ENCODE assay signal across 1 cellular context in the genomic region with DNA sequence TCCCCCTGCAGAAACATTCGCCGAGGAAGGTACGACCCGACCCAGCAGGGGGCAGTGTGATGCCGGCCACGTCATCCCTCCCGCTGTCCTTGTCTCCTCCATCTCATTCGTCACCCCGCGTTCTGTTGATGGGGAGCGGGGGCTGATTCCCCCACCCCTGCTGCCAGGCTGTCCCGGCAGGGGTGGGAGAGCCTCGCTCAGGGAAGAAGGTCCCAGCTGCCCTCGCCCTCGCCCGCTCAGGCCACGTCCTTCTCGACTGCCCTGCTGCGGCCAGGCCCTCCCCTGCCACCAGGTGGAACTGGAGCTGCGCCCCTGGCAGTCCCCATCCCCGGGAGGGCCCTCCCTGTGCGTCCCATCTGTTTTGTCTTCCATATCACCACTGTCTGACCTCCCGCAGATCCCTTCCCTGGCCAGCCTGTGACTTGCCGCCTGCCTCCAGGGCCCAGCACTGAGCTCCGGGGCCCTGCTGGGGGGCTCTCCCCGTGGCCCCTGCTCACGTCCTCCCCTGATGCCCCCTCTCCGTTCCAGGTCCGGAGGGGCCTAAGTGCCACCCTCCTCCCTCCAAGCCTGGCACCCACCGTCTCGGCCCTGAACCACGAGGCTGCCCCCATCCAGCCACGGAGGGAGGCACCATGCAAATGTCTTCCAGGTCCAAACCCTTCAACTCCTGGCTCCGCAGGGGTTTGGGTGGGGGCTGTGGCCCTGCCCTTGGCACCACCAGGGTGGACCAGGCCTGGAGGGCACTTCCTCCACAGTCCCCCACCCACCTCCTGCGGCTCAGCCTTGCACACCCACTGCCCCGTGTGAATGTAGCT.
TF ChIP-seq lines count a peak whose summit lies in the region.

No MANE protein-coding gene starts in this region.

TF ChIP-seq in HepG2, 621 proteins besides CTCF, POLR2A, EP300 and RAD21 (continued from another document and continues in another):
- TF ChIP-seq, protein P1, sequence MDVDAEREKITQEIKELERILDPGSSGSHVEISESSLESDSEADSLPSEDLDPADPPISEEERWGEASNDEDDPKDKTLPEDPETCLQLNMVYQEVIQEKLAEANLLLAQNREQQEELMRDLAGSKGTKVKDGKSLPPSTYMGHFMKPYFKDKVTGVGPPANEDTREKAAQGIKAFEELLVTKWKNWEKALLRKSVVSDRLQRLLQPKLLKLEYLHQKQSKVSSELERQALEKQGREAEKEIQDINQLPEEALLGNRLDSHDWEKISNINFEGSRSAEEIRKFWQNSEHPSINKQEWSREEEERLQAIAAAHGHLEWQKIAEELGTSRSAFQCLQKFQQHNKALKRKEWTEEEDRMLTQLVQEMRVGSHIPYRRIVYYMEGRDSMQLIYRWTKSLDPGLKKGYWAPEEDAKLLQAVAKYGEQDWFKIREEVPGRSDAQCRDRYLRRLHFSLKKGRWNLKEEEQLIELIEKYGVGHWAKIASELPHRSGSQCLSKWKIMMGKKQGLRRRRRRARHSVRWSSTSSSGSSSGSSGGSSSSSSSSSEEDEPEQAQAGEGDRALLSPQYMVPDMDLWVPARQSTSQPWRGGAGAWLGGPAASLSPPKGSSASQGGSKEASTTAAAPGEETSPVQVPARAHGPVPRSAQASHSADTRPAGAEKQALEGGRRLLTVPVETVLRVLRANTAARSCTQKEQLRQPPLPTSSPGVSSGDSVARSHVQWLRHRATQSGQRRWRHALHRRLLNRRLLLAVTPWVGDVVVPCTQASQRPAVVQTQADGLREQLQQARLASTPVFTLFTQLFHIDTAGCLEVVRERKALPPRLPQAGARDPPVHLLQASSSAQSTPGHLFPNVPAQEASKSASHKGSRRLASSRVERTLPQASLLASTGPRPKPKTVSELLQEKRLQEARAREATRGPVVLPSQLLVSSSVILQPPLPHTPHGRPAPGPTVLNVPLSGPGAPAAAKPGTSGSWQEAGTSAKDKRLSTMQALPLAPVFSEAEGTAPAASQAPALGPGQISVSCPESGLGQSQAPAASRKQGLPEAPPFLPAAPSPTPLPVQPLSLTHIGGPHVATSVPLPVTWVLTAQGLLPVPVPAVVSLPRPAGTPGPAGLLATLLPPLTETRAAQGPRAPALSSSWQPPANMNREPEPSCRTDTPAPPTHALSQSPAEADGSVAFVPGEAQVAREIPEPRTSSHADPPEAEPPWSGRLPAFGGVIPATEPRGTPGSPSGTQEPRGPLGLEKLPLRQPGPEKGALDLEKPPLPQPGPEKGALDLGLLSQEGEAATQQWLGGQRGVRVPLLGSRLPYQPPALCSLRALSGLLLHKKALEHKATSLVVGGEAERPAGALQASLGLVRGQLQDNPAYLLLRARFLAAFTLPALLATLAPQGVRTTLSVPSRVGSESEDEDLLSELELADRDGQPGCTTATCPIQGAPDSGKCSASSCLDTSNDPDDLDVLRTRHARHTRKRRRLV (CRISPR knock-in tag; IDR thresholded peaks at IDR 0.05), result 0 out of 2 replicates have a peak, but pooled peaks have one; percentile 33
- TF ChIP-seq, protein P2, sequence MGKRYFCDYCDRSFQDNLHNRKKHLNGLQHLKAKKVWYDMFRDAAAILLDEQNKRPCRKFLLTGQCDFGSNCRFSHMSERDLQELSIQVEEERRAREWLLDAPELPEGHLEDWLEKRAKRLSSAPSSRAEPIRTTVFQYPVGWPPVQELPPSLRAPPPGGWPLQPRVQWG (CRISPR knock-in tag; IDR thresholded peaks at IDR 0.05; ENCODE audit: borderline replicate concordance, low read depth), result no peak
- TF ChIP-seq, protein P3, sequence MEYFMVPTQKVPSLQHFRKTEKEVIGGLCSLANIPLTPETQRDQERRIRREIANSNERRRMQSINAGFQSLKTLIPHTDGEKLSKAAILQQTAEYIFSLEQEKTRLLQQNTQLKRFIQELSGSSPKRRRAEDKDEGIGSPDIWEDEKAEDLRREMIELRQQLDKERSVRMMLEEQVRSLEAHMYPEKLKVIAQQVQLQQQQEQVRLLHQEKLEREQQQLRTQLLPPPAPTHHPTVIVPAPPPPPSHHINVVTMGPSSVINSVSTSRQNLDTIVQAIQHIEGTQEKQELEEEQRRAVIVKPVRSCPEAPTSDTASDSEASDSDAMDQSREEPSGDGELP (IDR thresholded peaks at IDR 0.05; ENCODE audit: borderline replicate concordance, low read depth), result no peak; the same call in 1 of the 2 replicates
- TF ChIP-seq ZKSCAN1 (IDR thresholded peaks at IDR 0.05; ENCODE audit: low read length) (no peak; the same call in 1 of the 2 replicates), SALL1 (CRISPR knock-in tag; IDR thresholded peaks at IDR 0.05) (peak; percentile 46; the same call in 1 of the 2 replicates), ZSCAN29 (CRISPR knock-in tag; conservative IDR thresholded peaks at IDR 0.05) (no peak), ZNF530 (CRISPR knock-in tag; IDR thresholded peaks at IDR 0.05; ENCODE audit: low read depth) (no peak), TBX2 (CRISPR knock-in tag; IDR thresholded peaks at IDR 0.05; ENCODE audit: borderline replicate concordance) (no peak), ZNF891 (CRISPR knock-in tag; IDR thresholded peaks at IDR 0.05) (no peak), ATAD3A (CRISPR knock-in tag; IDR thresholded peaks at IDR 0.05) (no peak), HOXD1 (CRISPR knock-in tag; IDR thresholded peaks at IDR 0.05) (peak; percentile 48; the same call in 1 of the 2 replicates), SP1 (IDR thresholded peaks at IDR 0.05) (no peak), SP1 (CRISPR knock-in tag; IDR thresholded peaks at IDR 0.05) (peak; percentile 45; the same call in 1 of the 2 replicates), MYC (CRISPR knock-in tag; IDR thresholded peaks at IDR 0.05; ENCODE audit: borderline replicate concordance) (peak; percentile 39; the same call in 1 of the 2 replicates), ZNF343 (CRISPR knock-in tag; IDR thresholded peaks at IDR 0.05) (no peak), ZNF841 (CRISPR knock-in tag; IDR thresholded peaks at IDR 0.05; ENCODE audit: borderline replicate concordance) (no peak), SIN3B (IDR thresholded peaks at IDR 0.05; ENCODE audit: low read length) (no peak), ATF1 (CRISPR knock-in tag; IDR thresholded peaks at IDR 0.05) (no peak), ZNF101 (CRISPR knock-in tag; IDR thresholded peaks at IDR 0.05; ENCODE audit: borderline replicate concordance, low read depth) (no peak), ZKSCAN8 (CRISPR knock-in tag; IDR thresholded peaks at IDR 0.05; ENCODE audit: borderline replicate concordance) (no peak), ZNF24 (IDR thresholded peaks at IDR 0.05) (no peak), PPARG (CRISPR knock-in tag; conservative IDR thresholded peaks at IDR 0.05) (0 out of 2 replicates have a peak, but pooled peaks have one; percentile 32), ZFP37 (CRISPR knock-in tag; IDR thresholded peaks at IDR 0.05; ENCODE audit: borderline replicate concordance) (no peak), ZNF557 (CRISPR knock-in tag; IDR thresholded peaks at IDR 0.05) (no peak), MBNL3 (CRISPR knock-in tag; conservative IDR thresholded peaks at IDR 0.05) (no peak), ZNF672 (CRISPR knock-in tag; IDR thresholded peaks at IDR 0.05) (no peak), ZNF274 (CRISPR knock-in tag; IDR thresholded peaks at IDR 0.05) (no peak), ZNF501 (CRISPR knock-in tag; IDR thresholded peaks at IDR 0.05) (peak; percentile 66; the same call in 1 of the 2 replicates), NR3C1 (CRISPR knock-in tag; IDR thresholded peaks at IDR 0.05) (no peak), ZNF720 (CRISPR knock-in tag; IDR thresholded peaks at IDR 0.05) (no peak), ZNF777 (CRISPR knock-in tag; IDR thresholded peaks at IDR 0.05) (peak; percentile 68), ZBTB20 (CRISPR knock-in tag; IDR thresholded peaks at IDR 0.05; ENCODE audit: borderline replicate concordance, low read depth) (no peak; the same call in 1 of the 2 replicates), HHEX (CRISPR knock-in tag; IDR thresholded peaks at IDR 0.05) (no peak), SNAI1 (CRISPR knock-in tag; IDR thresholded peaks at IDR 0.05; ENCODE audit: borderline replicate concordance) (no peak), KLF15 (CRISPR knock-in tag; IDR thresholded peaks at IDR 0.05; ENCODE audit: borderline replicate concordance) (no peak)
- TF ChIP-seq, protein P4, sequence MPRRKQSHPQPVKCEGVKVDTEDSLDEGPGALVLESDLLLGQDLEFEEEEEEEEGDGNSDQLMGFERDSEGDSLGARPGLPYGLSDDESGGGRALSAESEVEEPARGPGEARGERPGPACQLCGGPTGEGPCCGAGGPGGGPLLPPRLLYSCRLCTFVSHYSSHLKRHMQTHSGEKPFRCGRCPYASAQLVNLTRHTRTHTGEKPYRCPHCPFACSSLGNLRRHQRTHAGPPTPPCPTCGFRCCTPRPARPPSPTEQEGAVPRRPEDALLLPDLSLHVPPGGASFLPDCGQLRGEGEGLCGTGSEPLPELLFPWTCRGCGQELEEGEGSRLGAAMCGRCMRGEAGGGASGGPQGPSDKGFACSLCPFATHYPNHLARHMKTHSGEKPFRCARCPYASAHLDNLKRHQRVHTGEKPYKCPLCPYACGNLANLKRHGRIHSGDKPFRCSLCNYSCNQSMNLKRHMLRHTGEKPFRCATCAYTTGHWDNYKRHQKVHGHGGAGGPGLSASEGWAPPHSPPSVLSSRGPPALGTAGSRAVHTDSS (CRISPR knock-in tag; conservative IDR thresholded peaks at IDR 0.05), result no peak
- TF ChIP-seq, protein P5, sequence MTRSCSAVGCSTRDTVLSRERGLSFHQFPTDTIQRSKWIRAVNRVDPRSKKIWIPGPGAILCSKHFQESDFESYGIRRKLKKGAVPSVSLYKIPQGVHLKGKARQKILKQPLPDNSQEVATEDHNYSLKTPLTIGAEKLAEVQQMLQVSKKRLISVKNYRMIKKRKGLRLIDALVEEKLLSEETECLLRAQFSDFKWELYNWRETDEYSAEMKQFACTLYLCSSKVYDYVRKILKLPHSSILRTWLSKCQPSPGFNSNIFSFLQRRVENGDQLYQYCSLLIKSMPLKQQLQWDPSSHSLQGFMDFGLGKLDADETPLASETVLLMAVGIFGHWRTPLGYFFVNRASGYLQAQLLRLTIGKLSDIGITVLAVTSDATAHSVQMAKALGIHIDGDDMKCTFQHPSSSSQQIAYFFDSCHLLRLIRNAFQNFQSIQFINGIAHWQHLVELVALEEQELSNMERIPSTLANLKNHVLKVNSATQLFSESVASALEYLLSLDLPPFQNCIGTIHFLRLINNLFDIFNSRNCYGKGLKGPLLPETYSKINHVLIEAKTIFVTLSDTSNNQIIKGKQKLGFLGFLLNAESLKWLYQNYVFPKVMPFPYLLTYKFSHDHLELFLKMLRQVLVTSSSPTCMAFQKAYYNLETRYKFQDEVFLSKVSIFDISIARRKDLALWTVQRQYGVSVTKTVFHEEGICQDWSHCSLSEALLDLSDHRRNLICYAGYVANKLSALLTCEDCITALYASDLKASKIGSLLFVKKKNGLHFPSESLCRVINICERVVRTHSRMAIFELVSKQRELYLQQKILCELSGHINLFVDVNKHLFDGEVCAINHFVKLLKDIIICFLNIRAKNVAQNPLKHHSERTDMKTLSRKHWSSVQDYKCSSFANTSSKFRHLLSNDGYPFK (CRISPR knock-in tag; IDR thresholded peaks at IDR 0.05; ENCODE audit: borderline replicate concordance), result peak; percentile 59; the same call in 1 of the 2 replicates
- TF ChIP-seq, protein P6, sequence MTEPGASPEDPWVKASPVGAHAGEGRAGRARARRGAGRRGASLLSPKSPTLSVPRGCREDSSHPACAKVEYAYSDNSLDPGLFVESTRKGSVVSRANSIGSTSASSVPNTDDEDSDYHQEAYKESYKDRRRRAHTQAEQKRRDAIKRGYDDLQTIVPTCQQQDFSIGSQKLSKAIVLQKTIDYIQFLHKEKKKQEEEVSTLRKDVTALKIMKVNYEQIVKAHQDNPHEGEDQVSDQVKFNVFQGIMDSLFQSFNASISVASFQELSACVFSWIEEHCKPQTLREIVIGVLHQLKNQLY (CRISPR knock-in tag; IDR thresholded peaks at IDR 0.05), result 0 out of 2 replicates have a peak, but pooled peaks have one; percentile 9
- TF ChIP-seq, protein P7, sequence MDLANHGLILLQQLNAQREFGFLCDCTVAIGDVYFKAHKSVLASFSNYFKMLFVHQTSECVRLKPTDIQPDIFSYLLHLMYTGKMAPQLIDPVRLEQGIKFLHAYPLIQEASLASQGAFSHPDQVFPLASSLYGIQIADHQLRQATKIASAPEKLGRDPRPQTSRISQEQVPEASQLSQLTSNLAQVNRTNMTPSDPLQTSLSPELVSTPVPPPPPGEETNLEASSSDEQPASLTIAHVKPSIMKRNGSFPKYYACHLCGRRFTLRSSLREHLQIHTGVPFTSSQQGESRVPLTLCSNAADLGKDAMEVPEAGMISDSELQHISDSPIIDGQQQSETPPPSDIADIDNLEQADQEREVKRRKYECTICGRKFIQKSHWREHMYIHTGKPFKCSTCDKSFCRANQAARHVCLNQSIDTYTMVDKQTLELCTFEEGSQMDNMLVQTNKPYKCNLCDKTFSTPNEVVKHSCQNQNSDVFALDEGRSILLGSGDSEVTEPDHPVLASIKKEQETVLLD (CRISPR knock-in tag; IDR thresholded peaks at IDR 0.05; ENCODE audit: low read depth), result no peak
- TF ChIP-seq, protein P8, sequence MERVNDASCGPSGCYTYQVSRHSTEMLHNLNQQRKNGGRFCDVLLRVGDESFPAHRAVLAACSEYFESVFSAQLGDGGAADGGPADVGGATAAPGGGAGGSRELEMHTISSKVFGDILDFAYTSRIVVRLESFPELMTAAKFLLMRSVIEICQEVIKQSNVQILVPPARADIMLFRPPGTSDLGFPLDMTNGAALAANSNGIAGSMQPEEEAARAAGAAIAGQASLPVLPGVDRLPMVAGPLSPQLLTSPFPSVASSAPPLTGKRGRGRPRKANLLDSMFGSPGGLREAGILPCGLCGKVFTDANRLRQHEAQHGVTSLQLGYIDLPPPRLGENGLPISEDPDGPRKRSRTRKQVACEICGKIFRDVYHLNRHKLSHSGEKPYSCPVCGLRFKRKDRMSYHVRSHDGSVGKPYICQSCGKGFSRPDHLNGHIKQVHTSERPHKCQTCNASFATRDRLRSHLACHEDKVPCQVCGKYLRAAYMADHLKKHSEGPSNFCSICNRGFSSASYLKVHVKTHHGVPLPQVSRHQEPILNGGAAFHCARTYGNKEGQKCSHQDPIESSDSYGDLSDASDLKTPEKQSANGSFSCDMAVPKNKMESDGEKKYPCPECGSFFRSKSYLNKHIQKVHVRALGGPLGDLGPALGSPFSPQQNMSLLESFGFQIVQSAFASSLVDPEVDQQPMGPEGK (CRISPR knock-in tag; IDR thresholded peaks at IDR 0.05), result peak; percentile 91
- TF ChIP-seq, protein P9, sequence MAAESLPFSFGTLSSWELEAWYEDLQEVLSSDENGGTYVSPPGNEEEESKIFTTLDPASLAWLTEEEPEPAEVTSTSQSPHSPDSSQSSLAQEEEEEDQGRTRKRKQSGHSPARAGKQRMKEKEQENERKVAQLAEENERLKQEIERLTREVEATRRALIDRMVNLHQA (CRISPR knock-in tag; IDR thresholded peaks at IDR 0.05), result no peak
- TF ChIP-seq, protein P10, sequence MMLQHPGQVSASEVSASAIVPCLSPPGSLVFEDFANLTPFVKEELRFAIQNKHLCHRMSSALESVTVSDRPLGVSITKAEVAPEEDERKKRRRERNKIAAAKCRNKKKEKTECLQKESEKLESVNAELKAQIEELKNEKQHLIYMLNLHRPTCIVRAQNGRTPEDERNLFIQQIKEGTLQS (CRISPR knock-in tag; IDR thresholded peaks at IDR 0.05), result peak; percentile 87
